In the genomic region with DNA sequence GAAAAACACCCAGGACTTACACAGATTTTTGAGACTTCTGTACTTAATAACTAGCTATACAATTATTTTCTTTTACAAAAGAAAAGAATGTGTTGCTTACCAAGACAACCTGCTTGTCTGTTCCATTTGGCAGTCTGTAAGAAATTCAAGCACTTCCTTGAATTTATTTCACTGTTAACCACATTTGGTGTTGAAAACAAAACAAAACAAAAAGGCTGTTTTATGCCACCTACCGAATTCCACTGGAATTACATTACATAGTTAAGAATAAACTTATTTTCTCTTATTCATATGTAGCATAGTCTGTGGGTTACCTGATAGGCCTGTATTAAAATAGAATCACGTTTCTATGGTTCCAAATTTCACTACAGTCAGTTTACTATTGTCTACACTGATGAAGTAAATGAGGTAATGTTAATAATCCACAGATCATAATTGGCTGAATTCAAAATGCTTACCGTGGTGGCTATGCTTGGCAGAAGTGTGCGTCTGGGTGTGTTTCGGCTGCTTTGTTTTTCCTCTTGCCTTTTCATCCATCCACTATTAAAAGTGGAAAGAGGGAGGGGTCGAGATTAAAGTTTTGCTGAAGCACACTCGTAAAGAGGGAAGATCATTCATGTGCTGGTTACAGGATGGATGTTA, we compare ENCODE assay signal across 8 cellular contexts.
DNase-seq lines count a peak whose midpoint lies in the region; ATAC-seq and TF ChIP-seq lines count a peak whose summit lies in the region.

A gene with protein sequence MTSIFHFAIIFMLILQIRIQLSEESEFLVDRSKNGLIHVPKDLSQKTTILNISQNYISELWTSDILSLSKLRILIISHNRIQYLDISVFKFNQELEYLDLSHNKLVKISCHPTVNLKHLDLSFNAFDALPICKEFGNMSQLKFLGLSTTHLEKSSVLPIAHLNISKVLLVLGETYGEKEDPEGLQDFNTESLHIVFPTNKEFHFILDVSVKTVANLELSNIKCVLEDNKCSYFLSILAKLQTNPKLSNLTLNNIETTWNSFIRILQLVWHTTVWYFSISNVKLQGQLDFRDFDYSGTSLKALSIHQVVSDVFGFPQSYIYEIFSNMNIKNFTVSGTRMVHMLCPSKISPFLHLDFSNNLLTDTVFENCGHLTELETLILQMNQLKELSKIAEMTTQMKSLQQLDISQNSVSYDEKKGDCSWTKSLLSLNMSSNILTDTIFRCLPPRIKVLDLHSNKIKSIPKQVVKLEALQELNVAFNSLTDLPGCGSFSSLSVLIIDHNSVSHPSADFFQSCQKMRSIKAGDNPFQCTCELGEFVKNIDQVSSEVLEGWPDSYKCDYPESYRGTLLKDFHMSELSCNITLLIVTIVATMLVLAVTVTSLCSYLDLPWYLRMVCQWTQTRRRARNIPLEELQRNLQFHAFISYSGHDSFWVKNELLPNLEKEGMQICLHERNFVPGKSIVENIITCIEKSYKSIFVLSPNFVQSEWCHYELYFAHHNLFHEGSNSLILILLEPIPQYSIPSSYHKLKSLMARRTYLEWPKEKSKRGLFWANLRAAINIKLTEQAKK (minus strand): TSS at position 138 of the 642 bp plus-strand sequence. CDS start 5,960 bp downstream, outside the sequence.

- peaks cover 63 to 68% of the 10 kb centered on the region in 2 experiments for H3K4me1 ChIP-seq in neutrophil (ENCODE audit: control insufficient read depth in 1 of 2, insufficient read depth in 1 of 2, low read depth in 1 of 2, low read length in 1 of 2)

- H3K27me3 ChIP-seq in neutrophil: no peaks in the 10 kb centered on the region

- H3K4me3 ChIP-seq in fibroblast of pulmonary artery (replicated peaks; ENCODE audit: low read depth, low read length) (peak within 1 kb of the TSS; percentile 41), neutrophil (ENCODE audit: low read depth in 1 of 2, low read length in 1 of 2) (peak within 1 kb of the TSS; percentile 75 to 79)

- TF ChIP-seq CTCF in VCaP (conservative IDR thresholded peaks at IDR 0.05) (peak; percentile 80), fibroblast of pulmonary artery (IDR thresholded peaks at IDR 0.05; ENCODE audit: low read length, missing control alignments) (peak; percentile 57), neutrophil (IDR thresholded peaks at IDR 0.05) (peak; percentile 85)

- H3K27ac ChIP-seq in VCaP (peak within 1 kb of the TSS; percentile 37), neutrophil (peak within 1 kb of the TSS; percentile 92)

- ATAC-seq in GM18858 (IDR thresholded peaks at IDR 0.05; ENCODE audit: unreplicated experiment): peak; percentile 16

- H3K36me3 ChIP-seq in neutrophil: peaks cover 35% of the 10 kb centered on the region

- DNase-seq in AML-193 (lab: John Stamatoyannopoulos, UW) (peak; percentile 71 to 84), Kasumi-1 (lab: John Stamatoyannopoulos, UW) (peak; percentile 69 to 73), fibroblast of pulmonary artery (ENCODE audit: low read depth) (peak; percentile 85), NCI-H1930 (lab: John Stamatoyannopoulos, UW) (no peak)
- no peak for DNase-seq in stimulated activated CD4-positive, alpha-beta T cell treated with anti-CD3 and anti-CD28 coated beads, Interleukin-15, amount 100 ng/mL, for 24 hours

- no peaks in the 10 kb centered on the region for H3K9me3 ChIP-seq in neutrophil

Comparison
In these comparisons a context has a peak if more than half of its experiments do, and no peak if none do; other contexts are left out.
1. DNase-seq: peak in AML-193 (2 of 2), Kasumi-1 (2 of 2) and fibroblast of pulmonary artery (single experiment); none in stimulated activated CD4-positive, alpha-beta T cell treated with anti-CD3 and anti-CD28 coated beads, Interleukin-15, amount 100 ng/mL, for 24 hours (single experiment) and NCI-H1930 (0 of 2).
2. Peak in every context shown above with its lines, with median percentiles within 50 percentile points of each other: CTCF ChIP-seq.